ENCODE assay signal across 15 cellular contexts in genomic region chr10:122147731-122148130, GRCh38.
DNase-seq lines count a peak whose midpoint lies in the region; ATAC-seq and TF ChIP-seq lines count a peak whose summit lies in the region.
"Had no signal": no experiment of that assay in that cellular context is flagged by ENCODE, and none has a peak within 500 bp of the region (broad histone marks: within the 10 kb centered on the region; RNA-seq: fewer than 3 reads in every experiment).

No MANE protein-coding gene starts in this region.

- H3K36me3 Mint-ChIP-seq in glutamatergic neuron (ENCODE audit: unreplicated experiment) (peaks cover 37% of the 10 kb centered on the region), T-cell (no peaks in the 10 kb centered on the region)
- no peaks in the 10 kb centered on the region for H3K36me3 Mint-ChIP-seq in activated T-helper 17 cell treated with anti-CD3 and anti-CD28 coated beads, Interleukin-2, amount 50 U/mL, for 72 hours (ENCODE audit: low read depth)

- 73 to 86% methylated on average over 7 of the region's 7 CpGs for WGBS in sigmoid colon, 2 donors

- H3K27me3 ChIP-seq in HL-60 (ENCODE audit: insufficient read depth, poor library complexity, severe bottlenecking) (no peaks in the 10 kb centered on the region), RWPE2 (ENCODE audit: insufficient read depth, poor library complexity, severe bottlenecking) (no peaks in the 10 kb centered on the region), sigmoid colon (no peaks in the 10 kb centered on the region)

- H3K4me1 Mint-ChIP-seq in glutamatergic neuron (ENCODE audit: low read depth, unreplicated experiment) (peaks cover 68% of the 10 kb centered on the region), T-cell (peaks cover 0 to 4% (median 0%) of the 10 kb centered on the region in 3 donors)
- no peaks in the 10 kb centered on the region for H3K4me1 Mint-ChIP-seq in activated T-helper 17 cell treated with anti-CD3 and anti-CD28 coated beads, Interleukin-2, amount 50 U/mL, for 72 hours

- peaks cover 60% of the 10 kb centered on the region for H3K9me3 Mint-ChIP-seq in glutamatergic neuron (ENCODE audit: unreplicated experiment)
- H3K9me3 Mint-ChIP-seq in activated T-helper 17 cell treated with anti-CD3 and anti-CD28 coated beads, Interleukin-2, amount 50 U/mL, for 72 hours: peaks cover 8% of the 10 kb centered on the region
- H3K9me3 Mint-ChIP-seq in T-cell: peaks cover 4 to 5% (median 4%) of the 10 kb centered on the region in 3 donors

- TF ChIP-seq CTCF in HL-60 (IDR thresholded peaks at IDR 0.05; ENCODE audit: insufficient read depth, low read length) (no peak), RWPE2 (IDR thresholded peaks at IDR 0.05; ENCODE audit: poor library complexity, severe bottlenecking) (no peak), glutamatergic neuron (IDR thresholded peaks at IDR 0.05; ENCODE audit: partially characterized antibody, unreplicated experiment) (no peak), sigmoid colon (IDR thresholded peaks at IDR 0.05) (no peak)

- H3K4me3 Mint-ChIP-seq in glutamatergic neuron (ENCODE audit: unreplicated experiment) (peak overlapping the region; percentile 74), T-cell (no peak overlapping the region)
- no peak overlapping the region for H3K4me3 Mint-ChIP-seq in activated T-helper 17 cell treated with anti-CD3 and anti-CD28 coated beads, Interleukin-2, amount 50 U/mL, for 72 hours
- H3K4me3 Mint-ChIP-seq: activated T-cell treated with anti-CD3 and anti-CD28 coated beads, Interleukin-2, amount 50 U/mL, for 72 hours had no signal

- in situ Hi-C loops in KBM-7 (cut with MboI; ENCODE audit: low pct_unique_long_range_greater_than_20kb, low sequenced_read_pairs): no loop called here

- CTCF ChIA-PET in T-cell (lab: Charles Lee): no interaction called here

- H3K27ac Mint-ChIP-seq in glutamatergic neuron (ENCODE audit: unreplicated experiment): peak overlapping the region; percentile 100
- no peak overlapping the region for H3K27ac Mint-ChIP-seq in activated T-helper 17 cell treated with anti-CD3 and anti-CD28 coated beads, Interleukin-2, amount 50 U/mL, for 72 hours
- no peak overlapping the region for H3K27ac Mint-ChIP-seq in T-cell
- H3K27ac Mint-ChIP-seq: activated T-cell treated with anti-CD3 and anti-CD28 coated beads, Interleukin-2, amount 50 U/mL, for 72 hours had no signal

- no peaks in the 10 kb centered on the region for H3K9me3 ChIP-seq in RWPE2 (ENCODE audit: severe bottlenecking)
- no peaks in the 10 kb centered on the region for H3K9me3 ChIP-seq in sigmoid colon
- H3K9me3 ChIP-seq: mucosa of descending colon, prostate gland had no signal

- H3K4me1 ChIP-seq in RWPE2 (ENCODE audit: insufficient read depth, poor library complexity, severe bottlenecking) (peaks cover 20% of the 10 kb centered on the region), sigmoid colon (peaks cover 0 to 64% (median 52%) of the 10 kb centered on the region in 4 donors)
- H3K4me1 ChIP-seq: prostate gland had no signal

- TF ChIP-seq EP300 in sigmoid colon (IDR thresholded peaks at IDR 0.05): no peak

- peaks cover 46% of the 10 kb centered on the region for H3K36me3 ChIP-seq in RWPE2 (ENCODE audit: low read depth)
- H3K36me3 ChIP-seq in sigmoid colon: peaks cover 0 to 19% (median 9%) of the 10 kb centered on the region in 4 donors
- H3K36me3 ChIP-seq: prostate gland had no signal

- intact Hi-C loops in sigmoid colon (cut with DNase I): loop anchor here (10.0 kb wide), 1 partner anchor 287 kb away; no protein-coding TSS in a partner anchor

- DNase-seq in HL-60 (ENCODE audit: low read depth in 1 of 2, low spot score in 1 of 2) (no peak), RWPE2 (ENCODE audit: low spot score) (no peak), glutamatergic neuron (no peak), sigmoid colon (no peak), KBM-7 (no peak), T-cell (no peak), AML-193 (lab: John Stamatoyannopoulos, UW) (no peak)
- DNase-seq: activated T-cell treated with anti-CD3 and anti-CD28 coated beads, Interleukin-2, amount 50 U/mL, for 72 hours; amniotic stem cell; C1 segment of cervical spinal cord; dermis blood vessel endothelial cell; mucosa of descending colon; stimulated activated CD4-positive, alpha-beta T cell treated with anti-CD3 and anti-CD28 coated beads, Interleukin-2, amount 100 ng/mL, for 48 hours had no signal

- POLR2A ChIA-PET in T-cell (lab: Charles Lee): no interaction called here

- H3K27ac ChIP-seq in HL-60 (replicated peaks): 0 out of 2 replicates have a peak overlapping the region, but pooled peaks have one; percentile 18
- peak overlapping the region; percentile 65 for H3K27ac ChIP-seq in RWPE2 (ENCODE audit: poor library complexity, severe bottlenecking)
- peak overlapping the region; percentile 68 to 84 (median 80) for H3K27ac ChIP-seq in sigmoid colon

- H3K27me3 Mint-ChIP-seq in glutamatergic neuron (ENCODE audit: unreplicated experiment) (peaks cover 52% of the 10 kb centered on the region), T-cell (peaks cover 6 to 8% of the 10 kb centered on the region in 2 donors)
- peaks cover 9% of the 10 kb centered on the region for H3K27me3 Mint-ChIP-seq in activated T-helper 17 cell treated with anti-CD3 and anti-CD28 coated beads, Interleukin-2, amount 50 U/mL, for 72 hours

- H3K4me3 ChIP-seq in HL-60 (replicated peaks; ENCODE audit: insufficient read depth, low read length): no peak overlapping the region
- no peak overlapping the region for H3K4me3 ChIP-seq in RWPE2 (ENCODE audit: severe bottlenecking)
- H3K4me3 ChIP-seq in sigmoid colon: no peak overlapping the region
- H3K4me3 ChIP-seq: mucosa of descending colon, prostate gland had no signal

- no peak for TF ChIP-seq POLR2A in sigmoid colon (IDR thresholded peaks at IDR 0.05)

- ATAC-seq in RWPE2 (ENCODE audit: low read depth) (no peak), T-cell (replicated peaks in 1 of 4) (no peak)
- ATAC-seq in activated T-helper 17 cell treated with anti-CD3 and anti-CD28 coated beads, Interleukin-2, amount 50 U/mL, for 72 hours (replicated peaks): no peak
- ATAC-seq: activated T-cell treated with anti-CD3 and anti-CD28 coated beads, Interleukin-2, amount 50 U/mL, for 72 hours; mucosa of descending colon had no signal

Comparison
In these comparisons a context has a peak if more than half of its experiments do, and no peak if none do; other contexts are left out.
1. H3K27ac ChIP-seq: peak in every context shown above with its lines; median percentile 80 in sigmoid colon; 65 in RWPE2; 18 in HL-60.